10 cellular contexts compared by ENCODE assay signal in genomic region chr6:37135835-37136694, GRCh38. TPM values are rescaled to one million over a fixed set of nuclear protein-coding genes. Genes with fewer than 3 reads are reported as not detected.
DNase-seq lines count a peak whose midpoint lies in the region; ATAC-seq and TF ChIP-seq lines count a peak whose summit lies in the region.
"Had no signal": no experiment of that assay in that cellular context is flagged by ENCODE, and none has a peak within 500 bp of the region (broad histone marks: within the 10 kb centered on the region; RNA-seq: fewer than 3 reads in every experiment).

No MANE protein-coding gene starts in this region.

- H2AFZ ChIP-seq in ACC112 (ENCODE audit: low read length, unreplicated experiment), result no peak overlapping the region
- peak overlapping the region; percentile 48; the same call in 1 of the 2 replicates for H2AFZ ChIP-seq in OCI-LY3 (ENCODE audit: low read depth, low read length)

- H3K9me3 ChIP-seq in OCI-LY3 (ENCODE audit: insufficient read depth, low read length) (no peaks in the 10 kb centered on the region), muscle layer of duodenum (ENCODE audit: control insufficient read depth in 1 of 2, low read length in 2 of 2) (no peaks in the 10 kb centered on the region)
- H3K9me3 ChIP-seq: ovary had no signal

- ATAC-seq in HG03196 (IDR thresholded peaks at IDR 0.05; ENCODE audit: unreplicated experiment), result no peak

- TF ChIP-seq CTCF in OCI-LY3 (IDR thresholded peaks at IDR 0.05; ENCODE audit: low read depth, low read length), result no peak

- H3K4me3 ChIP-seq in ACC112 (ENCODE audit: low read depth, low read length) (no peak overlapping the region), OCI-LY3 (ENCODE audit: low read length) (peak overlapping the region; percentile 67), muscle layer of duodenum (ENCODE audit: low read depth in 1 of 2, low read length in 2 of 2) (no peak overlapping the region)
- H3K4me3 ChIP-seq: ovary had no signal

- H3K36me3 ChIP-seq in ACC112 (ENCODE audit: insufficient read depth, low read length) (no peaks in the 10 kb centered on the region), OCI-LY3 (replicated peaks; ENCODE audit: low read depth, low read length) (no peaks in the 10 kb centered on the region), muscle layer of duodenum (ENCODE audit: control insufficient read depth in 1 of 2, insufficient read depth in 2 of 2, low read length in 2 of 2) (no peaks in the 10 kb centered on the region)
- H3K36me3 ChIP-seq: ovary had no signal

- no peaks in the 10 kb centered on the region for H3K27me3 ChIP-seq in ACC112 (ENCODE audit: insufficient read depth, low read length)
- H3K27me3 ChIP-seq in OCI-LY3 (ENCODE audit: low read depth, low read length), result no peaks in the 10 kb centered on the region
- H3K27me3 ChIP-seq in muscle layer of duodenum (ENCODE audit: low read depth, low read length), result no peaks in the 10 kb centered on the region
- H3K27me3 ChIP-seq: ovary had no signal

- no peaks in the 10 kb centered on the region for H4K20me1 ChIP-seq in OCI-LY3 (ENCODE audit: insufficient read depth, low read length)

- DNase-seq in epithelial cell of prostate (ENCODE audit: low read depth, low spot score), result no peak
- DNase-seq in NCI-H2107 (lab: John Stamatoyannopoulos, UW), result no peak
- no peak for DNase-seq in stimulated activated CD4-positive, alpha-beta T cell treated with anti-CD3 and anti-CD28 coated beads, Interleukin-2, amount 100 ng/mL, for 48 hours
- no peak for DNase-seq in H4 (ENCODE audit: low spot score)
- DNase-seq: caudate nucleus had no signal

- H3K9ac ChIP-seq in OCI-LY3 (ENCODE audit: low read length), result peak overlapping the region; percentile 87

- H3K4me2 ChIP-seq in OCI-LY3 (ENCODE audit: low read length), result peak overlapping the region; percentile 73

- H3K27ac ChIP-seq in ACC112 (ENCODE audit: low read depth, low read length) (peak overlapping the region; percentile 97), OCI-LY3 (ENCODE audit: low read length) (peak overlapping the region; percentile 92), epithelial cell of prostate (peak overlapping the region; percentile 97), muscle layer of duodenum (ENCODE audit: low read length) (peak overlapping the region; percentile 90)

- no peaks in the 10 kb centered on the region for H3K79me2 ChIP-seq in ACC112 (ENCODE audit: control insufficient read depth, insufficient read depth, low read length, unreplicated experiment)
- H3K79me2 ChIP-seq in OCI-LY3 (ENCODE audit: low read length), result peaks cover 39% of the 10 kb centered on the region

- H3K4me1 ChIP-seq in ACC112 (ENCODE audit: control insufficient read depth, insufficient read depth, low read length, unreplicated experiment) (peaks cover 63% of the 10 kb centered on the region), OCI-LY3 (ENCODE audit: low read length) (peaks cover 75% of the 10 kb centered on the region), muscle layer of duodenum (ENCODE audit: control insufficient read depth in 1 of 2, insufficient read depth in 2 of 2, low read length in 2 of 2) (peaks cover 6 to 7% of the 10 kb centered on the region in 2 donors)

RNA-seq across cellular contexts. Expression of gene PIM1, which starts 33.9 kb away (rescaled TPM):
- 9.2 and 12.3 TPM in 2 replicates for total RNA-seq in H4 (2014; rRNA removed; shearing (Covaris generic))
